In the genomic region with DNA sequence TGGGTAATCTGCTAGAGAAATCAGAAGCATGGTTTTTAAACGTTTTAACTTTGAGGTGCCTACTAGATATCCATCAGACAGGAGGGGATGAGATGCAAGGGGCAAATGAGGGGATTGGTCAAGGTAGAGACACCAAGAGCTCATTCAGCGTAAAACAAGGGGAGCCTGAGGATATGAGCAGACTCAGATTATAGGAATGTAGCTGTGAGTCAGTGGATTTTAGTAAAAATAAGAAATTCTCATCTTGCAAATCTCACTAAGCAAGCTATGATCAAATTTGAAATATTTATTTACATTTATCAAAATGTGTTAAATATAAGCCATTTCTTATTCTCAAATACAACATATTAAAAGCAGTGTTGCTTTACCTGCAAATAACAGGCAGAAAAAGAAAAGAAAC, we compare ENCODE assay signal across 20 cellular contexts. TPM values are rescaled to one million over a fixed set of nuclear protein-coding genes. Genes with fewer than 3 reads are reported as not detected.
"Had no signal": no experiment of that assay in that cellular context is flagged by ENCODE, and none has a peak within 500 bp of the region (broad histone marks: within the 10 kb centered on the region; RNA-seq: fewer than 3 reads in every experiment).

No MANE protein-coding gene starts in this region.

- DNase-seq: activated CD4-positive, alpha-beta T cell treated with anti-CD3 and anti-CD28 coated beads for 1 hour; activated naive CD8-positive, alpha-beta T cell treated with anti-CD3 and anti-CD28 coated beads for 36 hours; amygdala; cerebellar nuclear complex; effector CD8-positive, alpha-beta T cell; esophagus squamous epithelium; hypothalamus; kidney; left lung; nephron progenitor cell; nucleus accumbens; spleen; stimulated activated CD4-positive, alpha-beta T cell treated with anti-CD3 and anti-CD28 coated beads, Interleukin-4, amount 100 ng/mL, for 4 hours; stimulated activated naive B cell treated with anti-CD40 and anti-IgM and Interleukin-4, amounts not matched to agents 10 μg/mL and 1 μg/mL and 100 μg/mL, for 72 hours; T-helper 2 cell; WERI-Rb-1 had no signal

- H3K4me1 ChIP-seq: esophagus squamous epithelium, left lung, spleen had no signal

- H3K36me3 ChIP-seq: esophagus squamous epithelium, left lung, spleen, WERI-Rb-1 had no signal

- H3K27me3 ChIP-seq: esophagus squamous epithelium, left lung, spleen had no signal

- ATAC-seq: left lung; sciatic nerve; stimulated activated naive B cell treated with anti-CD40 and anti-IgM and Interleukin-4, amounts not matched to agents 10 μg/mL and 1 μg/mL and 100 μg/mL, for 72 hours had no signal

- H3K9me3 ChIP-seq: esophagus squamous epithelium had no signal

- H3K4me3 ChIP-seq: esophagus squamous epithelium, left lung, spleen had no signal

- H3K27ac ChIP-seq: esophagus squamous epithelium, left lung, spleen, WERI-Rb-1 had no signal

RNA-seq across cellular contexts. Expression of a gene that starts 21.4 kb away (rescaled TPM):
- total RNA-seq: activated CD8-positive, alpha-beta memory T cell treated with anti-CD3 and anti-CD28 coated beads for 36 hours; activated T-helper 1 cell treated with anti-CD3 and anti-CD28 coated beads, Interleukin-12 subunit alpha, Interleukin-12 subunit beta, Interleukin-2, Interleukin-4 antibody, amounts not matched to agents 30 ng/mL and 10 ng/mL and 1 ng/mL, durations not matched to agents 14 hours and 24 hours and 36 hours; myocyte had no signal
